1 cellular context compared by ENCODE assay signal in genomic region chr10:119103687-119104652, GRCh38.
TF ChIP-seq lines count a peak whose summit lies in the region.

Gene DENND10 (plus strand): TSS chr10:119104113. CDS start chr10:119104143, 30 bp downstream.

TF ChIP-seq in HepG2, 621 proteins besides CTCF, POLR2A, EP300 and RAD21 (continued from another document):
- TF ChIP-seq ZGPAT (CRISPR knock-in tag; IDR thresholded peaks at IDR 0.05) (0 out of 2 replicates have a peak, but pooled peaks have one; percentile 51), ATF7 (IDR thresholded peaks at IDR 0.05) (no peak), ATF7 (CRISPR knock-in tag; IDR thresholded peaks at IDR 0.05) (no peak), ZNF253 (CRISPR knock-in tag; IDR thresholded peaks at IDR 0.05; ENCODE audit: borderline replicate concordance) (no peak), ZFP36L2 (CRISPR knock-in tag; IDR thresholded peaks at IDR 0.05) (no peak), KDM5A (IDR thresholded peaks at IDR 0.05; ENCODE audit: borderline replicate concordance, low read length) (no peak), KDM3A (CRISPR knock-in tag; IDR thresholded peaks at IDR 0.05; ENCODE audit: low read depth) (0 out of 2 replicates have a peak, but pooled peaks have one; percentile 16), TFDP2 (CRISPR knock-in tag; IDR thresholded peaks at IDR 0.05) (no peak), CREB1 (IDR thresholded peaks at IDR 0.05) (no peak), CREB1 (CRISPR knock-in tag; IDR thresholded peaks at IDR 0.05) (no peak), JUND (CRISPR knock-in tag; IDR thresholded peaks at IDR 0.05) (0 out of 2 replicates have a peak, but pooled peaks have one; percentile 13), ETV6 (CRISPR knock-in tag; conservative IDR thresholded peaks at IDR 0.05) (0 out of 2 replicates have a peak, but pooled peaks have one; percentile 64), ZFP36 (IDR thresholded peaks at IDR 0.05; ENCODE audit: borderline replicate concordance, low read depth, low read length, partially characterized antibody) (no peak), ZNF816 (CRISPR knock-in tag; IDR thresholded peaks at IDR 0.05; ENCODE audit: borderline replicate concordance) (peak; percentile 48; the same call in 1 of the 2 replicates), FOXK1 (CRISPR knock-in tag; IDR thresholded peaks at IDR 0.05; ENCODE audit: borderline replicate concordance, low read depth) (0 out of 2 replicates have a peak, but pooled peaks have one; percentile 15), THAP7 (CRISPR knock-in tag; IDR thresholded peaks at IDR 0.05) (no peak), SAFB2 (CRISPR knock-in tag; IDR thresholded peaks at IDR 0.05; ENCODE audit: borderline replicate concordance, low read depth) (peak; percentile 42; the same call in 1 of the 2 replicates), MED1 (CRISPR knock-in tag; IDR thresholded peaks at IDR 0.05) (peak; percentile 60), ZNF841 (CRISPR knock-in tag; IDR thresholded peaks at IDR 0.05; ENCODE audit: borderline replicate concordance) (no peak), SNAPC5 (CRISPR knock-in tag; IDR thresholded peaks at IDR 0.05; ENCODE audit: borderline replicate concordance) (no peak), NR0B2 (CRISPR knock-in tag; IDR thresholded peaks at IDR 0.05) (no peak), HBP1 (CRISPR knock-in tag; IDR thresholded peaks at IDR 0.05; ENCODE audit: low read depth) (no peak), ZNF225 (CRISPR knock-in tag; IDR thresholded peaks at IDR 0.05) (no peak), ZNF33B (CRISPR knock-in tag; IDR thresholded peaks at IDR 0.05) (peak; percentile 73; the same call in 1 of the 2 replicates), GATAD1 (CRISPR knock-in tag; IDR thresholded peaks at IDR 0.05) (peak; percentile 39; the same call in 1 of the 2 replicates), XRCC5 (optimal IDR thresholded peaks at IDR 0.05; ENCODE audit: low read length) (no peak), ZNF292 (CRISPR knock-in tag; IDR thresholded peaks at IDR 0.05; ENCODE audit: borderline replicate concordance, low read depth) (no peak), GPN1 (CRISPR knock-in tag; IDR thresholded peaks at IDR 0.05; ENCODE audit: borderline replicate concordance) (no peak), ZSCAN25 (CRISPR knock-in tag; IDR thresholded peaks at IDR 0.05) (peak; percentile 39; the same call in 1 of the 2 replicates), TCF7 (IDR thresholded peaks at IDR 0.05; ENCODE audit: low read depth) (no peak)
- TF ChIP-seq, protein P1, sequence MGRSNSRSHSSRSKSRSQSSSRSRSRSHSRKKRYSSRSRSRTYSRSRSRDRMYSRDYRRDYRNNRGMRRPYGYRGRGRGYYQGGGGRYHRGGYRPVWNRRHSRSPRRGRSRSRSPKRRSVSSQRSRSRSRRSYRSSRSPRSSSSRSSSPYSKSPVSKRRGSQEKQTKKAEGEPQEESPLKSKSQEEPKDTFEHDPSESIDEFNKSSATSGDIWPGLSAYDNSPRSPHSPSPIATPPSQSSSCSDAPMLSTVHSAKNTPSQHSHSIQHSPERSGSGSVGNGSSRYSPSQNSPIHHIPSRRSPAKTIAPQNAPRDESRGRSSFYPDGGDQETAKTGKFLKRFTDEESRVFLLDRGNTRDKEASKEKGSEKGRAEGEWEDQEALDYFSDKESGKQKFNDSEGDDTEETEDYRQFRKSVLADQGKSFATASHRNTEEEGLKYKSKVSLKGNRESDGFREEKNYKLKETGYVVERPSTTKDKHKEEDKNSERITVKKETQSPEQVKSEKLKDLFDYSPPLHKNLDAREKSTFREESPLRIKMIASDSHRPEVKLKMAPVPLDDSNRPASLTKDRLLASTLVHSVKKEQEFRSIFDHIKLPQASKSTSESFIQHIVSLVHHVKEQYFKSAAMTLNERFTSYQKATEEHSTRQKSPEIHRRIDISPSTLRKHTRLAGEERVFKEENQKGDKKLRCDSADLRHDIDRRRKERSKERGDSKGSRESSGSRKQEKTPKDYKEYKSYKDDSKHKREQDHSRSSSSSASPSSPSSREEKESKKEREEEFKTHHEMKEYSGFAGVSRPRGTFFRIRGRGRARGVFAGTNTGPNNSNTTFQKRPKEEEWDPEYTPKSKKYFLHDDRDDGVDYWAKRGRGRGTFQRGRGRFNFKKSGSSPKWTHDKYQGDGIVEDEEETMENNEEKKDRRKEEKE (IDR thresholded peaks at IDR 0.05), result no peak
- TF ChIP-seq, protein P2, sequence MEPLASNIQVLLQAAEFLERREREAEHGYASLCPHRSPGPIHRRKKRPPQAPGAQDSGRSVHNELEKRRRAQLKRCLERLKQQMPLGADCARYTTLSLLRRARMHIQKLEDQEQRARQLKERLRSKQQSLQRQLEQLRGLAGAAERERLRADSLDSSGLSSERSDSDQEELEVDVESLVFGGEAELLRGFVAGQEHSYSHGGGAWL (CRISPR knock-in tag; IDR thresholded peaks at IDR 0.05), result peak; percentile 59; the same call in 1 of the 2 replicates
TF ChIP-seq in HepG2: peak in this region for 123.
